ENCODE assay signal across 9 cellular contexts in the genomic region with DNA sequence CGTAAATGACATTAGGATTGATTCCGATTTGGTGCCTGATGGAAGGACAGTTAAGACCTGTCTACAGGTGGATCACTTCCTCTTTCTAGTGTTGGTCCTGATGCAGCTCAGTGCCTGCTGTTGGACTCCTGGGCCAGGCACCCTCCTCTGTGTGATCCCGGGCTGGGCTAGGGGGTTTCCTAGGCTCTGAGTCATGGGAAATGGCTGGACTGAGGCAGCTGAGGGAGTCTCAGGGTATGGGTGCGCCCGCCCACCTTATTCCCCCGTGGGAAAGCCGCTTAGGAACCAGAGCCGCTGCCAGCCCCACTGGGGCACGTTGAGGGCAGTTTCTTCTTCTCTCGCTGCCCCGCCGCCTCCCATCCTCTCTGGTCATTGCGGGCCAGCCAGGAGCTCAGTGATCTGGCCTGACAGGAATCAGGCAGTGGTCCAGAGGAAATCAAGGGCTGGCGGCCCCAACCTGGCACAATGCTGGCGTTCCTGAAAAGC. TPM values are rescaled to one million over a fixed set of nuclear protein-coding genes. Genes with fewer than 3 reads are reported as not detected.
A peak's percentile ranks its signal among the peaks of the same experiment; 100 is the strongest.
DNase-seq lines count a peak whose midpoint lies in the region; ATAC-seq and TF ChIP-seq lines count a peak whose summit lies in the region.
"Had no signal": no experiment of that assay in that cellular context is flagged by ENCODE, and none has a peak within 500 bp of the region (broad histone marks: within the 10 kb centered on the region; RNA-seq: fewer than 3 reads in every experiment).

No MANE protein-coding gene starts in this region.

- intact Hi-C loops in left ventricle myocardium superior (cut with micrococcal nuclease) = no loop called here

- peaks cover 0 to 2% (median 0%) of the 10 kb centered on the region in 5 donors for H3K9me3 Mint-ChIP-seq in CD8-positive, alpha-beta memory T cell
- H3K9me3 Mint-ChIP-seq in activated T-cell treated with anti-CD3 and anti-CD28 coated beads, Interleukin-2, amount 50 U/mL, for 72 hours = no peaks in the 10 kb centered on the region

- H3K4me3 Mint-ChIP-seq in CD8-positive, alpha-beta memory T cell = peak overlapping the region; percentile 91 to 99 (median 96)
- peak overlapping the region; percentile 87 to 92 for H3K4me3 Mint-ChIP-seq in activated T-cell treated with anti-CD3 and anti-CD28 coated beads, Interleukin-2, amount 50 U/mL, for 72 hours

- no peaks in the 10 kb centered on the region for H3K9me3 ChIP-seq in CD8-positive, alpha-beta memory T cell (ENCODE audit: low read length)
- no peaks in the 10 kb centered on the region for H3K9me3 ChIP-seq in HEK293 (ENCODE audit: control insufficient read depth, insufficient read depth, low read depth, low read length)

- H3K27me3 ChIP-seq in CD8-positive, alpha-beta memory T cell (ENCODE audit: insufficient read depth, low read length, poor library complexity, severe bottlenecking) = no peaks in the 10 kb centered on the region

- peak overlapping the region; percentile 29 for H3K27ac ChIP-seq in CD8-positive, alpha-beta memory T cell (ENCODE audit: low read depth, low read length)
- H3K27ac ChIP-seq in HEK293 (ENCODE audit: extremely low read depth, low read depth, low read length) = no peak overlapping the region

- peak; percentile 17 to 42 for ATAC-seq in activated T-cell treated with anti-CD3 and anti-CD28 coated beads, Interleukin-2, amount 50 U/mL, for 72 hours (replicated peaks in 1 of 2)
- peak; percentile 80 for ATAC-seq in left ventricle myocardium superior

- peaks cover 14 to 97% (median 24%) of the 10 kb centered on the region in 3 donors for H3K36me3 Mint-ChIP-seq in CD8-positive, alpha-beta memory T cell
- peaks cover 5 to 16% of the 10 kb centered on the region in 2 donors for H3K36me3 Mint-ChIP-seq in activated T-cell treated with anti-CD3 and anti-CD28 coated beads, Interleukin-2, amount 50 U/mL, for 72 hours (ENCODE audit: insufficient read depth in 2 of 2)

- peaks cover 100% of the 10 kb centered on the region for H3K4me1 ChIP-seq in CD8-positive, alpha-beta memory T cell (ENCODE audit: insufficient read depth, low read length)
- no peaks in the 10 kb centered on the region for H3K4me1 ChIP-seq in HEK293 (ENCODE audit: control insufficient read depth, insufficient read depth, low read length)

- no peak for TF ChIP-seq CTCF in HEK293 (tag by site-specific recombination; IDR thresholded peaks at IDR 0.05)

- peak overlapping the region; percentile 92 to 100 (median 98) for H3K27ac Mint-ChIP-seq in CD8-positive, alpha-beta memory T cell
- peak overlapping the region; percentile 76 for H3K27ac Mint-ChIP-seq in activated T-cell treated with anti-CD3 and anti-CD28 coated beads, Interleukin-2, amount 50 U/mL, for 72 hours

- POLR2A ChIA-PET in CD8-positive, alpha-beta memory T cell (lab: Charles Lee) = interaction anchor here (1.0 to 16.0 kb wide), 5 partner anchors 10 to 88 kb away, joined by 3 to 272 read pairs (median 4); a partner anchor contains a TSS
- POLR2A ChIA-PET in HEK293 (lab: Yijun Ruan, JAX) = interaction anchor here (0.6 kb wide), 1 partner anchor 1105 kb away, joined by 3 read pairs; no protein-coding TSS in a partner anchor

- DNase-seq in CD8-positive, alpha-beta memory T cell = peak in 1 of 5 donors; percentile 62
- peak; percentile 60 to 66 for DNase-seq in activated T-cell treated with anti-CD3 and anti-CD28 coated beads, Interleukin-2, amount 50 U/mL, for 72 hours
- DNase-seq in left ventricle myocardium superior = peak; percentile 76
- DNase-seq in NCI-H1105 (lab: John Stamatoyannopoulos, UW) = no peak
- no peak for DNase-seq in SHP77 treated with DMSO at 0.1 percent for 48 hours (lab: John Stamatoyannopoulos, UW)
- DNase-seq in NCI-H1694 (lab: John Stamatoyannopoulos, UW) = no peak
- DNase-seq in NCI-H2227 (lab: John Stamatoyannopoulos, UW; ENCODE audit: unreplicated experiment) = no peak
- DNase-seq: NCI-H1048 had no signal

- CTCF ChIA-PET in CD8-positive, alpha-beta memory T cell (lab: Charles Lee) = interaction anchor here (2.2 to 4.5 kb wide), 2 partner anchors 13 to 88 kb away, joined by 13 to 40 read pairs; no protein-coding TSS in a partner anchor
- CTCF ChIA-PET in HEK293 (lab: Yijun Ruan, JAX) = interaction anchor here (0.7 to 4.2 kb wide), 4 partner anchors 13 to 88 kb away, joined by 3 to 34 read pairs (median 5); no protein-coding TSS in a partner anchor

- peak overlapping the region; percentile 72 for H3K4me3 ChIP-seq in CD8-positive, alpha-beta memory T cell (ENCODE audit: low read length)
- no peak overlapping the region for H3K4me3 ChIP-seq in HEK293 (ENCODE audit: low read depth, low read length)

- peaks cover 0 to 2% of the 10 kb centered on the region in 2 donors for H3K27me3 Mint-ChIP-seq in CD8-positive, alpha-beta memory T cell
- H3K27me3 Mint-ChIP-seq in activated T-cell treated with anti-CD3 and anti-CD28 coated beads, Interleukin-2, amount 50 U/mL, for 72 hours (ENCODE audit: low read depth) = no peaks in the 10 kb centered on the region

- peaks cover 94 to 100% (median 100%) of the 10 kb centered on the region in 3 donors for H3K4me1 Mint-ChIP-seq in CD8-positive, alpha-beta memory T cell
- H3K4me1 Mint-ChIP-seq in activated T-cell treated with anti-CD3 and anti-CD28 coated beads, Interleukin-2, amount 50 U/mL, for 72 hours (ENCODE audit: low read depth) = peaks cover 100% of the 10 kb centered on the region

- peaks cover 59% of the 10 kb centered on the region for H3K36me3 ChIP-seq in CD8-positive, alpha-beta memory T cell (ENCODE audit: insufficient read depth, low read length)
- H3K36me3 ChIP-seq in HEK293 (ENCODE audit: control insufficient read depth in 2 of 2, insufficient read depth in 1 of 2, low read length in 2 of 2) = peaks cover 0 to 73% of the 10 kb centered on the region in 2 experiments; a peak in 1 of 3 replicates

TF ChIP-seq in HEK293, 187 proteins besides CTCF, POLR2A, EP300 and RAD21:
- TF ChIP-seq ZNF184 (tag by site-specific recombination; IDR thresholded peaks at IDR 0.05) = no peak
- TF ChIP-seq KLF1 (tag by site-specific recombination; IDR thresholded peaks at IDR 0.05) = 0 out of 2 replicates have a peak, but pooled peaks have one; percentile 12
- TF ChIP-seq ZNF19 (tag by site-specific recombination; IDR thresholded peaks at IDR 0.05; ENCODE audit: low read depth) = no peak
- TF ChIP-seq KLF8 (tag by site-specific recombination; IDR thresholded peaks at IDR 0.05) = no peak
- TF ChIP-seq ZNF391 (tag by site-specific recombination; IDR thresholded peaks at IDR 0.05; ENCODE audit: borderline replicate concordance, low read depth) = no peak
- no peak for TF ChIP-seq ZNF121 (tag by site-specific recombination; IDR thresholded peaks at IDR 0.05)
- TF ChIP-seq SCRT2 (tag by site-specific recombination; IDR thresholded peaks at IDR 0.05) = peak; percentile 50
- TF ChIP-seq SCRT1 (tag by site-specific recombination; IDR thresholded peaks at IDR 0.05; ENCODE audit: borderline replicate concordance) = no peak
- TF ChIP-seq ZNF37A (tag by site-specific recombination; IDR thresholded peaks at IDR 0.05) = no peak
- no peak for TF ChIP-seq ZNF350 (tag by site-specific recombination; IDR thresholded peaks at IDR 0.05)
- TF ChIP-seq ZBTB7A (tag by site-specific recombination; IDR thresholded peaks at IDR 0.05; ENCODE audit: low read depth) = no peak
- no peak for TF ChIP-seq ZNF843 (tag by site-specific recombination; IDR thresholded peaks at IDR 0.05)
- TF ChIP-seq, protein P1, sequence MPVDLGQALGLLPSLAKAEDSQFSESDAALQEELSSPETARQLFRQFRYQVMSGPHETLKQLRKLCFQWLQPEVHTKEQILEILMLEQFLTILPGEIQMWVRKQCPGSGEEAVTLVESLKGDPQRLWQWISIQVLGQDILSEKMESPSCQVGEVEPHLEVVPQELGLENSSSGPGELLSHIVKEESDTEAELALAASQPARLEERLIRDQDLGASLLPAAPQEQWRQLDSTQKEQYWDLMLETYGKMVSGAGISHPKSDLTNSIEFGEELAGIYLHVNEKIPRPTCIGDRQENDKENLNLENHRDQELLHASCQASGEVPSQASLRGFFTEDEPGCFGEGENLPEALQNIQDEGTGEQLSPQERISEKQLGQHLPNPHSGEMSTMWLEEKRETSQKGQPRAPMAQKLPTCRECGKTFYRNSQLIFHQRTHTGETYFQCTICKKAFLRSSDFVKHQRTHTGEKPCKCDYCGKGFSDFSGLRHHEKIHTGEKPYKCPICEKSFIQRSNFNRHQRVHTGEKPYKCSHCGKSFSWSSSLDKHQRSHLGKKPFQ (tag by site-specific recombination; IDR thresholded peaks at IDR 0.05) = no peak
TF ChIP-seq in HEK293: peak in this region for 2.

RNA-seq across cellular contexts. Expression of a gene that starts 12.9 kb away (rescaled TPM):
- total RNA-seq in CD8-positive, alpha-beta memory T cell = 10 to 100 TPM; 85.2 to 89.7 TPM
- polyA plus RNA-seq in CD8-positive, alpha-beta memory T cell = 344 TPM
- total RNA-seq in activated T-cell treated with anti-CD3 and anti-CD28 coated beads, Interleukin-2, amount 50 U/mL, for 72 hours = 100 to 1,000 TPM; 142 to 265 TPM
- total RNA-seq in left ventricle myocardium superior = 3.4 TPM

RNA-seq across cellular contexts. Expression of a gene that starts 49.3 kb away (rescaled TPM):
- 100 to 1,000 TPM; 264 to 280 TPM for total RNA-seq in CD8-positive, alpha-beta memory T cell
- 1,187 TPM for polyA plus RNA-seq in CD8-positive, alpha-beta memory T cell
- total RNA-seq in activated T-cell treated with anti-CD3 and anti-CD28 coated beads, Interleukin-2, amount 50 U/mL, for 72 hours = 100 to 1,000 TPM; 201 to 238 TPM
- 478 TPM for total RNA-seq in left ventricle myocardium superior

Comparison
In these comparisons a context has a peak if more than half of its experiments do, and no peak if none do; other contexts are left out.
1. DNase-seq: peak in activated T-cell treated with anti-CD3 and anti-CD28 coated beads, Interleukin-2, amount 50 U/mL, for 72 hours (2 of 2) and left ventricle myocardium superior (single experiment); none in NCI-H1105 (single experiment), SHP77 treated with DMSO at 0.1 percent for 48 hours (single experiment), NCI-H1694 (single experiment) and NCI-H2227 (single experiment).
2. RNA of a gene that starts 12.9 kb away (total RNA-seq): 142 to 265 TPM in activated T-cell treated with anti-CD3 and anti-CD28 coated beads, Interleukin-2, amount 50 U/mL, for 72 hours and 85.2 to 89.7 TPM in CD8-positive, alpha-beta memory T cell; 3.4 TPM in left ventricle myocardium superior (single experiment); every median in the first group is over 10 times any median in the second.